In genomic region chr1:79587229-79587628, GRCh38 we compare ENCODE assay signal across 21 cellular contexts.
DNase-seq lines count a peak whose midpoint lies in the region; ATAC-seq, FAIRE-seq and TF ChIP-seq lines count a peak whose summit lies in the region.
"Had no signal": no experiment of that assay in that cellular context is flagged by ENCODE, and none has a peak within 500 bp of the region (broad histone marks: within the 10 kb centered on the region; RNA-seq: fewer than 3 reads in every experiment).

No MANE protein-coding gene starts in this region.

- no peak overlapping the region for H3K4me3 ChIP-seq in pancreas
- H3K4me3 ChIP-seq: SK-N-MC had no signal

- H3K4me3 Mint-ChIP-seq in chondrocyte (ENCODE audit: unreplicated experiment) = no peak overlapping the region
- H3K4me3 Mint-ChIP-seq: HFFc6 had no signal

- peaks cover 3% of the 10 kb centered on the region for H3K9me3 Mint-ChIP-seq in chondrocyte (ENCODE audit: low read depth)
- H3K9me3 Mint-ChIP-seq: HFFc6 had no signal

- no peaks in the 10 kb centered on the region for H3K27me3 ChIP-seq in pancreas

- intact Hi-C loops in pancreas (cut with DNase I) = no loop called here

- H3K36me3 ChIP-seq in pancreas = no peaks in the 10 kb centered on the region

- peaks cover 5% of the 10 kb centered on the region for H3K36me3 Mint-ChIP-seq in chondrocyte (ENCODE audit: low read depth)

- no peaks in the 10 kb centered on the region for H3K27me3 Mint-ChIP-seq in chondrocyte (ENCODE audit: low read depth)

- H3K4me1 Mint-ChIP-seq in chondrocyte (ENCODE audit: low read depth) = no peaks in the 10 kb centered on the region

- H3K9me3 ChIP-seq in pancreas = no peaks in the 10 kb centered on the region

- no peak for FAIRE-seq in pancreas (lab: Jason Lieb, UNC)

- TF ChIP-seq CTCF in C4-2B (conservative IDR thresholded peaks at IDR 0.05) = peak; percentile 28
- TF ChIP-seq CTCF in LNCAP (IDR thresholded peaks at IDR 0.05) = peak; percentile 51
- peak; percentile 36 for TF ChIP-seq CTCF in chondrocyte (IDR thresholded peaks at IDR 0.05)
- TF ChIP-seq CTCF in pancreas (IDR thresholded peaks at IDR 0.05) = no peak

- H3K4me1 ChIP-seq in pancreas = no peaks in the 10 kb centered on the region

- ATAC-seq in pancreas = no peak

- DNase-seq in chondrocyte (ENCODE audit: low spot score) (no peak), kidney tubule cell (ENCODE audit: low spot score) (peak; percentile 2), cerebellar cortex (ENCODE audit: low spot score) (no peak), pancreas (no peak), globus pallidus (ENCODE audit: low spot score) (no peak)
- DNase-seq: COR-L47; DMS 273 treated with DMSO at 0.1 percent for 48 hours; DND-41; H7; HFFc6; Karpas-422; MM.1S; NCI-H1092; NCI-H1436 treated with DMSO at 0.1 percent for 48 hours; NCI-H2029; NK-92 treated with Interleukin-12 subunit alpha and Interleukin-12 subunit beta, amount 100 ng/mL, for 24 hours; OCI-M1; SHP77 had no signal

- no peak overlapping the region for H3K27ac Mint-ChIP-seq in chondrocyte (ENCODE audit: unreplicated experiment)
- H3K27ac Mint-ChIP-seq: HFFc6 had no signal

- H3K27ac ChIP-seq in C4-2B (no peak overlapping the region), pancreas (no peak overlapping the region)
- H3K27ac ChIP-seq: SK-N-MC had no signal

Comparison
In these comparisons a context has a peak if more than half of its experiments do, and no peak if none do; other contexts are left out.
1. CTCF ChIP-seq: peak in C4-2B (single experiment), LNCAP (single experiment) and chondrocyte (single experiment); none in pancreas (0 of 4).